8 cellular contexts compared by ENCODE assay signal in genomic region chr9:89410709-89411111, GRCh38.
DNase-seq lines count a peak whose midpoint lies in the region; ATAC-seq and TF ChIP-seq lines count a peak whose summit lies in the region.

No MANE protein-coding gene starts in this region.

- DNase-seq in M059J (ENCODE audit: low read depth) (peak; percentile 72), occipital lobe (lab: John Stamatoyannopoulos, UW) (no peak), left lung (no peak), foreskin fibroblast (no peak)
- no peak for DNase-seq in central memory CD8-positive, alpha-beta T cell (ENCODE audit: low spot score in 2 of 2)
- peak in 1 of 2 donors; percentile 71 for DNase-seq in stimulated activated naive CD8-positive, alpha-beta T cell treated with anti-CD3 and anti-CD28 coated beads, Interleukin-15, amount 100 ng/mL, for 72 hours

- H3K27ac ChIP-seq in BLaER1 treated with 17β-estradiol and CSF1 and Interleukin-3, amounts not matched to agents 10 nM and 100 nM: peak overlapping the region in 8 of 11 experiments; percentile 3 to 58 (median 36); a peak in 8 of 22 replicates
- no peak overlapping the region for H3K27ac ChIP-seq in left lung

- H3K27ac Mint-ChIP-seq in central memory CD8-positive, alpha-beta T cell (ENCODE audit: low read depth): peak overlapping the region; percentile 90
- peak overlapping the region; percentile 95 to 99 for H3K27ac Mint-ChIP-seq in stimulated activated naive CD8-positive, alpha-beta T cell treated with anti-CD3 and anti-CD28 coated beads, Interleukin-15, amount 100 ng/mL, for 72 hours

- no peaks in the 10 kb centered on the region for H3K27me3 Mint-ChIP-seq in central memory CD8-positive, alpha-beta T cell
- H3K27me3 Mint-ChIP-seq in stimulated activated naive CD8-positive, alpha-beta T cell treated with anti-CD3 and anti-CD28 coated beads, Interleukin-15, amount 100 ng/mL, for 72 hours: no peaks in the 10 kb centered on the region

- H3K27me3 ChIP-seq in BLaER1 treated with 17β-estradiol and CSF1 and Interleukin-3, amounts not matched to agents 10 nM and 100 nM: no peaks in the 10 kb centered on the region
- no peaks in the 10 kb centered on the region for H3K27me3 ChIP-seq in left lung

- H3K4me3 ChIP-seq in BLaER1 treated with 17β-estradiol and CSF1 and Interleukin-3, amounts not matched to agents 10 nM and 100 nM: no peak overlapping the region
- H3K4me3 ChIP-seq in left lung (no peak overlapping the region), foreskin fibroblast (ENCODE audit: low read depth in 1 of 2, low read length in 2 of 2) (no peak overlapping the region)

- peaks cover 5% of the 10 kb centered on the region for H3K9me3 Mint-ChIP-seq in central memory CD8-positive, alpha-beta T cell
- H3K9me3 Mint-ChIP-seq in stimulated activated naive CD8-positive, alpha-beta T cell treated with anti-CD3 and anti-CD28 coated beads, Interleukin-15, amount 100 ng/mL, for 72 hours: peaks cover 12 to 14% of the 10 kb centered on the region in 2 donors

- intact Hi-C loops in left lung (cut with DNase I): no loop called here

- H3K36me3 ChIP-seq in BLaER1 treated with 17β-estradiol and CSF1 and Interleukin-3, amounts not matched to agents 10 nM and 100 nM: peaks cover 0 to 45% (median 19%) of the 10 kb centered on the region in 11 experiments; a peak in 9 of 22 replicates
- peaks cover 0 to 17% of the 10 kb centered on the region in 2 donors for H3K36me3 ChIP-seq in left lung

- H3K4me1 Mint-ChIP-seq in central memory CD8-positive, alpha-beta T cell: peaks cover 70% of the 10 kb centered on the region
- peaks cover 100% of the 10 kb centered on the region for H3K4me1 Mint-ChIP-seq in stimulated activated naive CD8-positive, alpha-beta T cell treated with anti-CD3 and anti-CD28 coated beads, Interleukin-15, amount 100 ng/mL, for 72 hours

- H3K36me3 Mint-ChIP-seq in central memory CD8-positive, alpha-beta T cell (ENCODE audit: insufficient read depth): peaks cover 39% of the 10 kb centered on the region

- peaks cover 0 to 48% (median 0%) of the 10 kb centered on the region in 11 experiments; a peak in 6 of 22 replicates for H4K20me1 ChIP-seq in BLaER1 treated with 17β-estradiol and CSF1 and Interleukin-3, amounts not matched to agents 10 nM and 100 nM

- H3K9me3 ChIP-seq in BLaER1 treated with 17β-estradiol and CSF1 and Interleukin-3, amounts not matched to agents 10 nM and 100 nM (replicated peaks in 1 of 11): peaks cover 0 to 8% (median 7%) of the 10 kb centered on the region in 11 experiments; a peak in 15 of 22 replicates
- peaks cover 0 to 5% of the 10 kb centered on the region in 2 donors for H3K9me3 ChIP-seq in left lung

- peak overlapping the region; percentile 65 for H3K4me3 Mint-ChIP-seq in central memory CD8-positive, alpha-beta T cell
- H3K4me3 Mint-ChIP-seq in stimulated activated naive CD8-positive, alpha-beta T cell treated with anti-CD3 and anti-CD28 coated beads, Interleukin-15, amount 100 ng/mL, for 72 hours: peak overlapping the region; percentile 79 to 81

- peaks cover 47 to 100% (median 88%) of the 10 kb centered on the region in 10 experiments for H3K4me1 ChIP-seq in BLaER1 treated with 17β-estradiol and CSF1 and Interleukin-3, amounts not matched to agents 10 nM and 100 nM
- peaks cover 0 to 52% of the 10 kb centered on the region in 2 donors for H3K4me1 ChIP-seq in left lung

- H3K9ac ChIP-seq in BLaER1 treated with 17β-estradiol and CSF1 and Interleukin-3, amounts not matched to agents 10 nM and 100 nM: peak overlapping the region in 2 of 11 experiments; percentile 4 to 28; a peak in 3 of 22 replicates

- H3K4me2 ChIP-seq in BLaER1 treated with 17β-estradiol and CSF1 and Interleukin-3, amounts not matched to agents 10 nM and 100 nM: peak overlapping the region; percentile 25 to 99 (median 91); a peak in 20 of 22 replicates

- ATAC-seq in GM21381 (IDR thresholded peaks at IDR 0.05; ENCODE audit: unreplicated experiment) (peak; percentile 46), left lung (no peak)
- no peak for ATAC-seq in central memory CD8-positive, alpha-beta T cell (replicated peaks; ENCODE audit: extremely low read depth, poor library complexity, severe bottlenecking)
- ATAC-seq in stimulated activated naive CD8-positive, alpha-beta T cell treated with anti-CD3 and anti-CD28 coated beads, Interleukin-15, amount 100 ng/mL, for 72 hours: peak; percentile 87

- no peak for TF ChIP-seq CTCF in left lung (IDR thresholded peaks at IDR 0.05)
- no peak for TF ChIP-seq CTCF in foreskin fibroblast (IDR thresholded peaks at IDR 0.05; ENCODE audit: low read depth, low read length)

Comparison
In these comparisons a context has a peak if more than half of its experiments do, and no peak if none do; other contexts are left out.
1. H3K27ac ChIP-seq: peak in BLaER1 treated with 17β-estradiol and CSF1 and Interleukin-3, amounts not matched to agents 10 nM and 100 nM (8 of 11); none in left lung (0 of 2).
2. ATAC-seq: peak in GM21381 (single experiment) and stimulated activated naive CD8-positive, alpha-beta T cell treated with anti-CD3 and anti-CD28 coated beads, Interleukin-15, amount 100 ng/mL, for 72 hours (single experiment); none in central memory CD8-positive, alpha-beta T cell (single experiment) and left lung (single experiment).